Comparison of ENCODE assay signal across 26 cellular contexts in the genomic region with DNA sequence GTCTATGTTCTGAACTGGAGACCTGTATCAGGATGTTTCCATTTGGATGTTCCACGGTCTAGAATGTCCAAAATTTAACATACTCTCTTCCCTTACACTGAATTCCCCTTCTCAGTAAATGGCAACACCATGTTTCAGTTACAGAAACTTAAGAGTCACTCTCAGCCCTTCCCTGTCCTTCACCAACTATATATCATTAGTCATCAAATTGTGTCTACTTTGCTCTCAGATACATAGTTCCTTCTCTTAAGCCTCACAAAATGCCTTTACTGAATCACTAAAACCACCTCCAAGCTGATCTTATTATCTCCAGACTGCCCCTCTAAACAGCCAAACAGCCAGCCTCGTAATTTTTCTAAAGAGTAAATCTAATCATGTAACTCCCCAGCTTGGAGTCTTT.
"Had no signal": no experiment of that assay in that cellular context is flagged by ENCODE, and none has a peak within 500 bp of the region (broad histone marks: within the 10 kb centered on the region; RNA-seq: fewer than 3 reads in every experiment).

No MANE protein-coding gene starts in this region.

- ATAC-seq: activated T-cell treated with anti-CD3 and anti-CD28 coated beads, Interleukin-2, amount 50 U/mL, for 72 hours; body of pancreas; effector memory CD8-positive, alpha-beta T cell; heart left ventricle; left lung; lower lobe of right lung; naive thymus-derived CD8-positive, alpha-beta T cell; pancreas; psoas muscle had no signal

- H3K4me1 ChIP-seq: body of pancreas, left lung, lower lobe of right lung, pancreas, psoas muscle had no signal

- H3K27me3 ChIP-seq: body of pancreas, cardiac muscle cell, heart left ventricle, left lung, pancreas, tibial nerve had no signal

- H3K9me3 ChIP-seq: body of pancreas, heart left ventricle, left lung, lower lobe of right lung, pancreas, psoas muscle, tibial nerve had no signal

- H3K36me3 ChIP-seq: cardiac muscle cell, heart left ventricle, left lung, lower lobe of right lung, pancreas, tibial nerve had no signal

- FAIRE-seq: pancreas had no signal

- DNase-seq: activated CD4-positive, alpha-beta T cell treated with anti-CD3 and anti-CD28 coated beads for 4 hours; activated CD4-positive, alpha-beta T cell treated with anti-CD3 and anti-CD28 coated beads, Interleukin-2, amount 50 U/mL, for 4 hours; activated effector memory CD4-positive, alpha-beta T cell treated with Interleukin-2 at 50 U/mL for 16 hours; activated naive CD4-positive, alpha-beta T cell treated with Interleukin-2 at 50 U/mL for 16 hours; activated T-cell treated with anti-CD3 and anti-CD28 coated beads for 4 hours; activated T-cell treated with anti-CD3 and anti-CD28 coated beads, Interleukin-2, amount 50 U/mL, for 72 hours; aorta; body of pancreas; cerebellar nuclear complex; cortex of kidney; effector memory CD8-positive, alpha-beta T cell; heart left ventricle; hypothalamus; immature natural killer cell; kidney glomerular epithelial cell; left lung; lower lobe of right lung; mesenchymal stem cell; naive thymus-derived CD8-positive, alpha-beta T cell; nucleus accumbens; pancreas; psoas muscle; stimulated activated CD4-positive, alpha-beta T cell treated with anti-CD3 and anti-CD28 coated beads, Interleukin-2, amount 100 ng/mL, for 48 hours; stimulated activated naive CD4-positive, alpha-beta T cell treated with Interleukin-2 at 50 U/mL for 16 hours had no signal

- H3K4me3 ChIP-seq: body of pancreas, cardiac muscle cell, heart left ventricle, left lung, lower lobe of right lung, pancreas, psoas muscle, tibial nerve had no signal

- H3K27ac ChIP-seq: body of pancreas, cardiac muscle cell, heart left ventricle, left lung, lower lobe of right lung, pancreas, psoas muscle had no signal
